ENCODE assay signal across 28 cellular contexts in genomic region chr13:94014461-94014860, GRCh38.
"Had no signal": no experiment of that assay in that cellular context is flagged by ENCODE, and none has a peak within 500 bp of the region (broad histone marks: within the 10 kb centered on the region; RNA-seq: fewer than 3 reads in every experiment).

No MANE protein-coding gene starts in this region.

- H3K9me3 ChIP-seq: adrenal gland, body of pancreas had no signal

- H3K4me1 ChIP-seq: adrenal gland, breast epithelium had no signal

- DNase-seq: activated B cell treated with CpG ODN at 0.5 μM for 24 hours; activated CD4-positive, alpha-beta memory T cell treated with anti-CD3 and anti-CD28 coated beads, Interleukin-2, amount 10 ng/mL, durations not matched to agents 7 days and 5 days; activated CD4-positive, alpha-beta T cell treated with anti-CD3 and anti-CD28 coated beads for 4 hours; activated CD4-positive, alpha-beta T cell treated with anti-CD3 and anti-CD28 coated beads, Interleukin-2, amount 10 ng/mL, durations not matched to agents 7 days and 5 days; activated CD4-positive, alpha-beta T cell treated with anti-CD3 and anti-CD28 coated beads, Interleukin-2, amount 50 U/mL, for 48 hours; activated CD4-positive, CD25-positive, alpha-beta regulatory T cell treated with anti-CD3 and anti-CD28 coated beads, Interleukin-2, amount 50 U/mL, for 72 hours; activated CD8-positive, alpha-beta memory T cell treated with anti-CD3 and anti-CD28 coated beads for 24 hours; activated CD8-positive, alpha-beta memory T cell treated with anti-CD3 and anti-CD28 coated beads, Interleukin-2, amount 10 ng/mL, durations not matched to agents 7 days and 5 days; activated CD8-positive, alpha-beta memory T cell treated with anti-CD3 and anti-CD28 coated beads, Interleukin-2, amount 50 U/mL, for 48 hours; activated CD8-positive, alpha-beta T cell treated with anti-CD3 and anti-CD28 coated beads, Interleukin-2, amount 10 ng/mL, durations not matched to agents 7 days and 5 days; activated effector memory CD4-positive, alpha-beta T cell treated with Interleukin-2 at 50 U/mL for 16 hours; activated gamma-delta T cell; activated naive CD4-positive, alpha-beta T cell treated with anti-CD3 and anti-CD28 coated beads, Interleukin-2, amount 50 U/mL, for 16 hours; activated naive CD4-positive, alpha-beta T cell treated with Interleukin-2 at 50 U/mL for 16 hours; activated naive CD8-positive, alpha-beta T cell treated with anti-CD3 and anti-CD28 coated beads for 36 hours; activated T-cell treated with anti-CD3 and anti-CD28 coated beads, Interleukin-2, amount 50 U/mL, for 24 hours; activated T-cell treated with anti-CD3 and anti-CD28 coated beads, Interleukin-2, amount 50 U/mL, for 48 hours; adrenal gland; amniotic stem cell; aorta; body of pancreas; brain microvascular endothelial cell; central memory CD4-positive, alpha-beta T cell; T-helper 1 cell; T-helper 2 cell; T-helper 9 cell had no signal

- H3K4me3 ChIP-seq: adrenal gland, body of pancreas, breast epithelium had no signal

- H3K27ac ChIP-seq: adrenal gland, body of pancreas, brain microvascular endothelial cell, breast epithelium, VCaP had no signal

- H3K36me3 ChIP-seq: adrenal gland, brain microvascular endothelial cell, breast epithelium had no signal

- H3K27me3 ChIP-seq: adrenal gland, body of pancreas, brain microvascular endothelial cell, breast epithelium had no signal
